ENCODE assay signal across 22 cellular contexts in genomic region chr5:148390914-148391313, GRCh38. TPM values are rescaled to one million over a fixed set of nuclear protein-coding genes. Genes with fewer than 3 reads are reported as not detected.
"Had no signal": no experiment of that assay in that cellular context is flagged by ENCODE, and none has a peak within 500 bp of the region (broad histone marks: within the 10 kb centered on the region; RNA-seq: fewer than 3 reads in every experiment).

No MANE protein-coding gene starts in this region.

- H3K4me1 ChIP-seq: SJCRH30 had no signal

- H3K4me2 ChIP-seq: neural progenitor cell had no signal

- DNase-seq: activated CD4-positive, alpha-beta T cell treated with anti-CD3 and anti-CD28 coated beads for 4 hours; activated CD8-positive, alpha-beta memory T cell treated with anti-CD3 and anti-CD28 coated beads, Interleukin-2, amount 50 U/mL, for 4 hours; activated CD8-positive, alpha-beta T cell treated with anti-CD3 and anti-CD28 coated beads for 36 hours; activated naive CD4-positive, alpha-beta T cell treated with anti-CD3 and anti-CD28 coated beads, Interleukin-2, amount 50 U/mL, for 16 hours; brain microvascular endothelial cell; heart left ventricle; islet precursor cell; left lung; SJCRH30; SW 1271; T-helper 9 cell had no signal

- H3K4me3 Mint-ChIP-seq: activated CD8-positive, alpha-beta T cell treated with anti-CD3 and anti-CD28 coated beads for 36 hours; memory B cell; neural progenitor cell; stimulated activated effector memory CD8-positive, alpha-beta T cell treated with anti-CD3 and anti-CD28 coated beads, Interleukin-12 subunit alpha, Interleukin-12 subunit beta, amount 100 ng/mL, for 72 hours had no signal

- H3K27ac Mint-ChIP-seq: activated T-helper 2 cell treated with anti-CD3 and anti-CD28 coated beads, Interferon-gamma antibody, Interleukin-2, Interleukin-4, amounts not matched to agents 10 μg/mL and 5 μg/mL and 100 μg/mL, durations not matched to agents 14 hours and 24 hours and 36 hours; memory B cell; neural progenitor cell; stimulated activated effector memory CD8-positive, alpha-beta T cell treated with anti-CD3 and anti-CD28 coated beads, Interleukin-12 subunit alpha, Interleukin-12 subunit beta, amount 100 ng/mL, for 72 hours had no signal

- ATAC-seq: activated CD8-positive, alpha-beta T cell treated with anti-CD3 and anti-CD28 coated beads for 36 hours; left lung; stimulated activated effector memory CD8-positive, alpha-beta T cell treated with anti-CD3 and anti-CD28 coated beads, Interleukin-12 subunit alpha, Interleukin-12 subunit beta, amount 100 ng/mL, for 72 hours had no signal

- H3K9me3 Mint-ChIP-seq: activated CD8-positive, alpha-beta T cell treated with anti-CD3 and anti-CD28 coated beads for 36 hours; activated T-helper 2 cell treated with anti-CD3 and anti-CD28 coated beads, Interferon-gamma antibody, Interleukin-2, Interleukin-4, amounts not matched to agents 10 μg/mL and 5 μg/mL and 100 μg/mL, durations not matched to agents 14 hours and 24 hours and 36 hours; memory B cell; neural progenitor cell; stimulated activated effector memory CD8-positive, alpha-beta T cell treated with anti-CD3 and anti-CD28 coated beads, Interleukin-12 subunit alpha, Interleukin-12 subunit beta, amount 100 ng/mL, for 72 hours had no signal

- H3K27ac ChIP-seq: brain microvascular endothelial cell, esophagus muscularis mucosa, left lung, neural progenitor cell, right atrium auricular region, SJCRH30, skin epidermis, tibial nerve, VCaP had no signal

- H3K4me3 ChIP-seq: esophagus muscularis mucosa, heart left ventricle, left lung, neural progenitor cell, right atrium auricular region, SJCRH30, skin epidermis, tibial nerve had no signal

- H3K27me3 ChIP-seq: brain microvascular endothelial cell, esophagus muscularis mucosa, heart left ventricle, left lung, neural progenitor cell, right atrium auricular region, SJCRH30, tibial nerve had no signal

- H3K9me3 ChIP-seq: esophagus muscularis mucosa, heart left ventricle, left lung, right atrium auricular region, SJCRH30, tibial nerve had no signal

- H3K36me3 ChIP-seq: neural progenitor cell had no signal

- H3K27me3 Mint-ChIP-seq: activated CD8-positive, alpha-beta T cell treated with anti-CD3 and anti-CD28 coated beads for 36 hours; memory B cell had no signal

- H2AFZ ChIP-seq: neural progenitor cell had no signal

RNA-seq across cellular contexts. Expression of gene SPINK9, which starts 55.6 kb away (rescaled TPM):
- total RNA-seq: activated CD8-positive, alpha-beta T cell treated with anti-CD3 and anti-CD28 coated beads for 36 hours; activated T-helper 2 cell treated with anti-CD3 and anti-CD28 coated beads, Interferon-gamma antibody, Interleukin-2, Interleukin-4, amounts not matched to agents 10 μg/mL and 5 μg/mL and 100 μg/mL, durations not matched to agents 14 hours and 24 hours and 36 hours; esophagus muscularis mucosa; fibroblast of villous mesenchyme; left lung; right atrium auricular region; SJCRH30; subcutaneous adipose tissue; tibial nerve had no signal
- polyA plus RNA-seq: heart left ventricle had no signal
